ENCODE assay signal across 8 cellular contexts in genomic region chr1:66924756-66925557, GRCh38. TPM values are rescaled to one million over a fixed set of nuclear protein-coding genes. Genes with fewer than 3 reads are reported as not detected.
DNase-seq lines count a peak whose midpoint lies in the region; ATAC-seq, FAIRE-seq and TF ChIP-seq lines count a peak whose summit lies in the region.

TSS of gene DNAI4 (minus strand) at chr1:66924856. CDS start at chr1:66924831, 25 bp downstream.
TSS of gene MIER1 (plus strand) at chr1:66924990. CDS start at chr1:66925029, 39 bp downstream.

- H3K4me3 ChIP-seq in AG09309 (ENCODE audit: control insufficient read depth, low read depth, low read length) (peak within 1 kb of the TSS; percentile 68), cardiac fibroblast (replicated peaks in 1 of 2; ENCODE audit: low read depth in 2 of 2, low read length in 2 of 2) (peak within 1 kb of the TSS; percentile 86 to 96), small intestine (ENCODE audit: low read depth in 1 of 2, low read length in 2 of 2) (peak within 1 kb of the TSS; percentile 87 to 89)

- in situ Hi-C loops in GM18951 (cut with MboI; ENCODE audit: low sequenced_read_pairs, unreplicated experiment): no loop called here

- POLR2A ChIA-PET in WTC11 (lab: Charles Lee): interaction anchor here (0.6 to 1.9 kb wide), 3 partner anchors 9 to 129 kb away, joined by 5 to 8 read pairs (median 6); partner anchors contain the start of gene SLC35D1

- H3K9me3 Mint-ChIP-seq in WTC11: no peaks in the 10 kb centered on the region

- H3K4me1 Mint-ChIP-seq in WTC11: peaks cover 37% of the 10 kb centered on the region

- peak within 1 kb of the TSS; percentile 93 for H3K4me3 Mint-ChIP-seq in WTC11

- ATAC-seq in HG03175 (IDR thresholded peaks at IDR 0.05; ENCODE audit: unreplicated experiment) (peak; percentile 95), WTC11 (peak; percentile 87)

- H3K9me3 ChIP-seq in small intestine (ENCODE audit: control insufficient read depth, low read depth): no peaks in the 10 kb centered on the region

- peak within 1 kb of the TSS; percentile 82 to 99 for H3K27ac ChIP-seq in small intestine (ENCODE audit: low read depth in 1 of 2, low read length in 1 of 2)

- H3K27me3 Mint-ChIP-seq in WTC11 (ENCODE audit: low read depth): no peaks in the 10 kb centered on the region

- no peaks in the 10 kb centered on the region for H3K27me3 ChIP-seq in small intestine (ENCODE audit: control insufficient read depth in 2 of 2, insufficient read depth in 2 of 2, low read length in 2 of 2)

- H3K36me3 ChIP-seq in small intestine (ENCODE audit: control insufficient read depth in 2 of 2, insufficient read depth in 2 of 2, low read length in 2 of 2): no peaks in the 10 kb centered on the region

- H3K4me1 ChIP-seq in small intestine (ENCODE audit: control insufficient read depth in 2 of 2, insufficient read depth in 1 of 2, low read depth in 1 of 2, low read length in 1 of 2): peaks cover 2 to 7% of the 10 kb centered on the region in 2 donors

- peak within 1 kb of the TSS; percentile 98 for H3K27ac Mint-ChIP-seq in WTC11

- TF ChIP-seq CTCF in AG09309 (IDR thresholded peaks at IDR 0.05; ENCODE audit: control insufficient read depth, insufficient read depth, low read depth, low read length, missing control alignments) (peak; percentile 12), WTC11 (IDR thresholded peaks at IDR 0.05) (no peak), cardiac fibroblast (IDR thresholded peaks at IDR 0.05; ENCODE audit: low read depth, low read length) (peak; percentile 17)

- no peaks in the 10 kb centered on the region for H3K36me3 Mint-ChIP-seq in WTC11

- peak; percentile 90 for DNase-seq in AG09309 (ENCODE audit: low read depth)
- DNase-seq in NCI-H2227 treated with DMSO at 0.1 percent for 48 hours (lab: John Stamatoyannopoulos, UW): peak; percentile 99
- peak; percentile 98 for DNase-seq in WTC11 (ENCODE audit: low spot score)
- peak; percentile 98 to 99 for DNase-seq in cardiac fibroblast (ENCODE audit: low read depth in 2 of 2)
- DNase-seq in iPS-NIHi7 (ENCODE audit: extremely low spot score): peak; percentile 99
- peak; percentile 99 for DNase-seq in small intestine

- peak; percentile 90 for TF ChIP-seq POLR2A in GM18951 (IDR thresholded peaks at IDR 0.05; ENCODE audit: extremely low read depth, insufficient read depth, insufficient read length)

- no peak for FAIRE-seq in small intestine (lab: Jason Lieb, UNC)

- CTCF ChIA-PET in WTC11 (lab: Charles Lee): interaction anchor here (0.6 to 2.1 kb wide), 7 partner anchors 9 to 593 kb away, joined by 3 to 6 read pairs (median 3); partner anchors contain the start of gene DYNLT5

- WGBS in small intestine, 3 donors: 0% methylated on average over 49 to 63 of the region's 64 CpGs

TF ChIP-seq in WTC11, 78 proteins besides CTCF, POLR2A, EP300 and RAD21 (continues in another document):
- TF ChIP-seq SOX15 (CRISPR knock-in tag; IDR thresholded peaks at IDR 0.05) (no peak), TP53 (CRISPR knock-in tag; IDR thresholded peaks at IDR 0.05) (peak; percentile 68; the same call in 1 of the 2 replicates), ZBTB43 (CRISPR knock-in tag; IDR thresholded peaks at IDR 0.05) (0 out of 2 replicates have a peak, but pooled peaks have one; percentile 42), ZNF416 (CRISPR knock-in tag; IDR thresholded peaks at IDR 0.05) (0 out of 2 replicates have a peak, but pooled peaks have one; percentile 61), NFE2L1 (CRISPR knock-in tag; IDR thresholded peaks at IDR 0.05) (0 out of 2 replicates have a peak, but pooled peaks have one; percentile 56), HMGA2 (CRISPR knock-in tag; IDR thresholded peaks at IDR 0.05) (peak; percentile 25; the same call in 1 of the 2 replicates), ZNF512 (CRISPR knock-in tag; IDR thresholded peaks at IDR 0.05; ENCODE audit: borderline replicate concordance) (no peak), ATF6 (CRISPR knock-in tag; IDR thresholded peaks at IDR 0.05) (no peak), USF1 (CRISPR knock-in tag; IDR thresholded peaks at IDR 0.05) (peak; percentile 38; the same call in 1 of the 2 replicates), FOXP1 (CRISPR knock-in tag; IDR thresholded peaks at IDR 0.05; ENCODE audit: borderline replicate concordance) (no peak; the same call in 1 of the 2 replicates), ZMAT4 (CRISPR knock-in tag; IDR thresholded peaks at IDR 0.05) (no peak)
- TF ChIP-seq, protein P1, sequence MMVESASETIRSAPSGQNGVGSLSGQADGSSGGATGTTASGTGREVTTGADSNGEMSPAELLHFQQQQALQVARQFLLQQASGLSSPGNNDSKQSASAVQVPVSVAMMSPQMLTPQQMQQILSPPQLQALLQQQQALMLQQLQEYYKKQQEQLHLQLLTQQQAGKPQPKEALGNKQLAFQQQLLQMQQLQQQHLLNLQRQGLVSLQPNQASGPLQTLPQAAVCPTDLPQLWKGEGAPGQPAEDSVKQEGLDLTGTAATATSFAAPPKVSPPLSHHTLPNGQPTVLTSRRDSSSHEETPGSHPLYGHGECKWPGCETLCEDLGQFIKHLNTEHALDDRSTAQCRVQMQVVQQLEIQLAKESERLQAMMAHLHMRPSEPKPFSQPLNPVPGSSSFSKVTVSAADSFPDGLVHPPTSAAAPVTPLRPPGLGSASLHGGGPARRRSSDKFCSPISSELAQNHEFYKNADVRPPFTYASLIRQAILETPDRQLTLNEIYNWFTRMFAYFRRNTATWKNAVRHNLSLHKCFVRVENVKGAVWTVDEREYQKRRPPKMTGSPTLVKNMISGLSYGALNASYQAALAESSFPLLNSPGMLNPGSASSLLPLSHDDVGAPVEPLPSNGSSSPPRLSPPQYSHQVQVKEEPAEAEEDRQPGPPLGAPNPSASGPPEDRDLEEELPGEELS (CRISPR knock-in tag; IDR thresholded peaks at IDR 0.05): peak; percentile 48; the same call in 1 of the 2 replicates
- TF ChIP-seq, protein P2, sequence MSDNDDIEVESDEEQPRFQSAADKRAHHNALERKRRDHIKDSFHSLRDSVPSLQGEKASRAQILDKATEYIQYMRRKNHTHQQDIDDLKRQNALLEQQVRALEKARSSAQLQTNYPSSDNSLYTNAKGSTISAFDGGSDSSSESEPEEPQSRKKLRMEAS (CRISPR knock-in tag; IDR thresholded peaks at IDR 0.05): peak; percentile 77; the same call in 1 of the 2 replicates

RNA-seq across cellular contexts. Expression of gene DNAI4, which starts in this region (rescaled TPM):
- 1.6 to 2.7 TPM (median 2.1 TPM) in 3 replicates for total RNA-seq in WTC11 (2021)
- polyA plus RNA-seq in small intestine: 1 to 10 TPM in 1 of 3 donors, under 1 TPM in 2; 0.54 to 1.1 (median 0.81) TPM

RNA-seq across cellular contexts. Expression of gene MIER1, which starts in this region (rescaled TPM):
- 30.0 to 31.0 TPM (median 30.4 TPM) in 3 replicates for total RNA-seq in WTC11 (2021)
- 10 to 100 TPM; 13.0 to 21.5 (median 15.1) TPM for polyA plus RNA-seq in small intestine

Comparison
In these comparisons a context has a peak if more than half of its experiments do, and no peak if none do; other contexts are left out.
1. Peak in every context shown above with its lines: DNase-seq, ATAC-seq, H3K4me3 ChIP-seq and H3K27ac ChIP-seq.